In genomic region chr1:945910-946565, GRCh38 we compare ENCODE assay signal across 16 cellular contexts. TPM values are rescaled to one million over a fixed set of nuclear protein-coding genes. Genes with fewer than 3 reads are reported as not detected.
"Had no signal": no experiment of that assay in that cellular context is flagged by ENCODE, and none has a peak within 500 bp of the region (broad histone marks: within the 10 kb centered on the region; RNA-seq: fewer than 3 reads in every experiment).

No MANE protein-coding gene starts in this region.

- H3K4me3 ChIP-seq: heart right ventricle, psoas muscle, transverse colon had no signal

- DNase-seq: activated CD4-positive, alpha-beta memory T cell treated with anti-CD3 and anti-CD28 coated beads, Interleukin-2, amount 10 ng/mL, durations not matched to agents 7 days and 5 days; activated gamma-delta T cell treated with Interleukin-2 at 50 U/mL for 16 hours; activated T-cell treated with anti-CD3 and anti-CD28 coated beads, Interleukin-2, amount 50 U/mL, for 72 hours; heart right ventricle; naive thymus-derived CD4-positive, alpha-beta T cell; occipital lobe; psoas muscle; stimulated activated CD4-positive, alpha-beta T cell treated with anti-CD3 and anti-CD28 coated beads, Interleukin-2, amount 100 ng/mL, for 24 hours; stimulated activated naive B cell treated with anti-CD40 and anti-IgM and Interleukin-4, amounts not matched to agents 10 μg/mL and 1 μg/mL and 100 μg/mL, for 72 hours; substantia nigra; transverse colon had no signal

- H3K27ac ChIP-seq: psoas muscle had no signal

- H3K9me3 ChIP-seq: heart right ventricle, psoas muscle, transverse colon had no signal

RNA-seq across cellular contexts. Expression of gene PLEKHN1, which starts 20.2 kb away (rescaled TPM):
- total RNA-seq: frontal cortex, occipital lobe, psoas muscle had no signal

RNA-seq across cellular contexts. Expression of gene SAMD11, which starts 22.3 kb away (rescaled TPM):
- total RNA-seq: activated CD4-positive, alpha-beta memory T cell treated with anti-CD3 and anti-CD28 coated beads, Interleukin-2, amount 10 ng/mL, durations not matched to agents 7 days and 5 days; endothelial cell of umbilical vein; lung microvascular endothelial cell; mononuclear cell; naive thymus-derived CD4-positive, alpha-beta T cell had no signal

RNA-seq across cellular contexts. Expression of gene PERM1, which starts 35.9 kb away (rescaled TPM):
- total RNA-seq: activated CD4-positive, alpha-beta memory T cell treated with anti-CD3 and anti-CD28 coated beads, Interleukin-2, amount 10 ng/mL, durations not matched to agents 7 days and 5 days; activated T-cell treated with anti-CD3 and anti-CD28 coated beads, Interleukin-2, amount 50 U/mL, for 72 hours; endothelial cell of umbilical vein; frontal cortex; lung microvascular endothelial cell; naive thymus-derived CD4-positive, alpha-beta T cell; sciatic nerve had no signal
